Comparison of ENCODE assay signal across 7 cellular contexts in the genomic region with DNA sequence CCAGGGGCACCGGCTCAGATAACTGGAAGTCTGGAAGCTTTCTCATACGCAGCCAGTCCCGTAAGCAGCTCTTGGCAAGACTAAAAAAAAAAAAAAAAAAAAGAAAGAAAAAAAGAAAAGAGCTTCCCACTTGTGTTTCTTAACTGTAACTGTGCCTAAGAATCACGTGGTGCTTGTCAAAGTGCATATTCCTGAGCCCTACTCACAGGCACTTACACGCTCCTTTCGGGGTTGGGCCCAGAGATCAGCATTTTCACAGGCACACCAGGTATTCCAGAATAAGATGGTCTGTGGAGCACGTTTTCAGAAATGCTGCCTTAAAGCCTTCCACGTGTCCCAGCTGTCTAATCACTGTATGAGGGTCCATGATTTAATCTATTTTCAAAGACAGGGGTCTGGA. TPM values are rescaled to one million over a fixed set of nuclear protein-coding genes. Genes with fewer than 3 reads are reported as not detected.
"Had no signal": no experiment of that assay in that cellular context is flagged by ENCODE, and none has a peak within 500 bp of the region (broad histone marks: within the 10 kb centered on the region; RNA-seq: fewer than 3 reads in every experiment).

No MANE protein-coding gene starts in this region.

- H3K4me1 Mint-ChIP-seq: H9 had no signal

- H3K27ac ChIP-seq: HL-60 had no signal

- H3K4me3 Mint-ChIP-seq: GM23338, H9 had no signal

- ATAC-seq: GM23338 had no signal

- H3K9me3 Mint-ChIP-seq: GM23338 had no signal

- DNase-seq: H9, HCEC 1CT, IMR-90, KBM-7 had no signal

- H3K4me3 ChIP-seq: GM23338 had no signal

- H3K27ac Mint-ChIP-seq: GM23338 had no signal

RNA-seq across cellular contexts. Expression of a gene that starts 22.6 kb away (rescaled TPM):
- total RNA-seq: HT1080 had no signal
